In the genomic region with DNA sequence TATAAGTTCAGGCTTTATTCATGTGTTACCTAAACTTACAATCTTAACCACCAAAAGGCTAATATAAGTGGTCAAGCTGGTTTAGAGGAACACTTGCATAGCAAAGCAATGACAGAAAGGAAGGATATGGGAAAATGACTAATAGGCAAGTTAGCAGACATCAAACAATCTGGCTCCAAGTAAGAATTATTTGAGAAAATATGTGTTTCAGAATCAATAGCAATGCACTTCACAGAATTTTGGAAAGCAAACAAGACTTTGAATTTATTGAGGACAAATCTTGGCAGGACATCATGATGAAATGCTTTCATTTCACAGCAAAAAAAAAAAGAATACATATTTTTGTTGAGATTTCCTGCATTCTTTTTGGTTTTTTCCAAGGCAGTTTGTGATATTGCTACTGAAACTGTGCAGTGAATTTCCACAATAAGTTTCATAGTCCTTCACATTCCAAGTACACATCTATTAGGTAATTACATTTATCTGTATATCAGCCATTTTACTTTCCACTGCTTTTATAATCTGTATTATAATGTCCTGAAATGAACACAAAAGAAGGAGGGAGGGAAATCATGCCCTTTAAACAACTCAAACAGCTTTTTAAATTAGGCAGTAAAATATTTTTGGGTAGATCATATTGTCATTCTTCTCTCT, we compare ENCODE assay signal across 11 cellular contexts.
DNase-seq lines count a peak whose midpoint lies in the region; ATAC-seq and TF ChIP-seq lines count a peak whose summit lies in the region.
"Had no signal": no experiment of that assay in that cellular context is flagged by ENCODE, and none has a peak within 500 bp of the region (broad histone marks: within the 10 kb centered on the region; RNA-seq: fewer than 3 reads in every experiment).

No MANE protein-coding gene starts in this region.

- H2BK12ac ChIP-seq in mesenchymal stem cell (ENCODE audit: low read length in 2 of 2), result no peak overlapping the region

- H3K4ac ChIP-seq in mesenchymal stem cell (ENCODE audit: low read depth in 1 of 2, low read length in 2 of 2), result no peak overlapping the region

- H3K79me1 ChIP-seq in mesenchymal stem cell (replicated peaks; ENCODE audit: low read length, poor library complexity, severe bottlenecking), result no peaks in the 10 kb centered on the region

- no peak overlapping the region for H3K14ac ChIP-seq in mesenchymal stem cell (ENCODE audit: low read length in 2 of 2)

- H2BK15ac ChIP-seq in mesenchymal stem cell (ENCODE audit: low read depth, poor library complexity, severe bottlenecking), result no peak overlapping the region

- H3K27ac Mint-ChIP-seq in chondrocyte (ENCODE audit: unreplicated experiment), result peak overlapping the region; percentile 52
- no peak overlapping the region for H3K27ac Mint-ChIP-seq in stimulated activated naive B cell treated with anti-CD40 and anti-IgM and Interleukin-4, amounts not matched to agents 10 μg/mL and 1 μg/mL and 100 μg/mL, for 72 hours
- H3K27ac Mint-ChIP-seq in T-helper 2 cell treated with Interferon-gamma antibody and Interleukin-4, amounts not matched to agents 5 μg/mL and 100 μg/mL, for 36 hours, result no peak overlapping the region
- H3K27ac Mint-ChIP-seq: CD4-positive, alpha-beta T cell had no signal

- no peak overlapping the region for H4K91ac ChIP-seq in mesenchymal stem cell (ENCODE audit: low read length)

- no peak overlapping the region for H3K18ac ChIP-seq in mesenchymal stem cell (ENCODE audit: low read depth in 1 of 2, low read length in 2 of 2)

- peaks cover 39% of the 10 kb centered on the region for H3K4me1 Mint-ChIP-seq in chondrocyte (ENCODE audit: low read depth)
- no peaks in the 10 kb centered on the region for H3K4me1 Mint-ChIP-seq in stimulated activated naive B cell treated with anti-CD40 and anti-IgM and Interleukin-4, amounts not matched to agents 10 μg/mL and 1 μg/mL and 100 μg/mL, for 72 hours
- no peaks in the 10 kb centered on the region for H3K4me1 Mint-ChIP-seq in T-helper 2 cell treated with Interferon-gamma antibody and Interleukin-4, amounts not matched to agents 5 μg/mL and 100 μg/mL, for 36 hours (ENCODE audit: low read depth)

- H3K27me3 Mint-ChIP-seq in chondrocyte (ENCODE audit: low read depth), result no peaks in the 10 kb centered on the region
- H3K27me3 Mint-ChIP-seq in stimulated activated naive B cell treated with anti-CD40 and anti-IgM and Interleukin-4, amounts not matched to agents 10 μg/mL and 1 μg/mL and 100 μg/mL, for 72 hours, result no peaks in the 10 kb centered on the region
- H3K27me3 Mint-ChIP-seq in T-helper 2 cell treated with Interferon-gamma antibody and Interleukin-4, amounts not matched to agents 5 μg/mL and 100 μg/mL, for 36 hours (ENCODE audit: low read depth), result no peaks in the 10 kb centered on the region
- H3K27me3 Mint-ChIP-seq: CD4-positive, alpha-beta T cell had no signal

- H3K9ac ChIP-seq in mesenchymal stem cell (ENCODE audit: low read length), result peak overlapping the region; percentile 61

- peaks cover 5% of the 10 kb centered on the region for H3K4me1 ChIP-seq in mesenchymal stem cell (ENCODE audit: control insufficient read depth, insufficient read depth, low read depth, low read length)

- no peak overlapping the region for H3K23ac ChIP-seq in mesenchymal stem cell (ENCODE audit: low read length in 2 of 2)

- no peaks in the 10 kb centered on the region for H3K36me3 Mint-ChIP-seq in chondrocyte (ENCODE audit: low read depth)
- H3K36me3 Mint-ChIP-seq in stimulated activated naive B cell treated with anti-CD40 and anti-IgM and Interleukin-4, amounts not matched to agents 10 μg/mL and 1 μg/mL and 100 μg/mL, for 72 hours, result no peaks in the 10 kb centered on the region
- H3K36me3 Mint-ChIP-seq in T-helper 2 cell treated with Interferon-gamma antibody and Interleukin-4, amounts not matched to agents 5 μg/mL and 100 μg/mL, for 36 hours (ENCODE audit: low read depth), result no peaks in the 10 kb centered on the region

- H4K8ac ChIP-seq in mesenchymal stem cell (ENCODE audit: low read length), result no peak overlapping the region

- no peaks in the 10 kb centered on the region for H3K9me3 ChIP-seq in mesenchymal stem cell (ENCODE audit: control insufficient read depth, low read length)

- no peak for ATAC-seq in stimulated activated naive B cell treated with anti-CD40 and anti-IgM and Interleukin-4, amounts not matched to agents 10 μg/mL and 1 μg/mL and 100 μg/mL, for 72 hours (replicated peaks)

- no peaks in the 10 kb centered on the region for H3K27me3 ChIP-seq in mesenchymal stem cell (ENCODE audit: control insufficient read depth in 1 of 2, insufficient read depth in 1 of 2, low read length in 2 of 2)

- no peaks in the 10 kb centered on the region for H3K36me3 ChIP-seq in mesenchymal stem cell (ENCODE audit: control insufficient read depth in 1 of 2, insufficient read depth in 2 of 2, low read depth in 1 of 2, low read length in 2 of 2)

- no peak overlapping the region for H2AFZ ChIP-seq in mesenchymal stem cell (ENCODE audit: low read depth, low read length)

- peak overlapping the region; percentile 66 for H3K27ac ChIP-seq in mesenchymal stem cell (ENCODE audit: low read length, poor library complexity, severe bottlenecking)

- no peak for TF ChIP-seq CTCF in chondrocyte (IDR thresholded peaks at IDR 0.05)

- no peak overlapping the region for H2BK5ac ChIP-seq in mesenchymal stem cell (ENCODE audit: low read depth, low read length, poor library complexity, severe bottlenecking)

- H3K9me3 Mint-ChIP-seq in chondrocyte (ENCODE audit: low read depth), result no peaks in the 10 kb centered on the region
- H3K9me3 Mint-ChIP-seq in stimulated activated naive B cell treated with anti-CD40 and anti-IgM and Interleukin-4, amounts not matched to agents 10 μg/mL and 1 μg/mL and 100 μg/mL, for 72 hours, result peaks cover 3 to 7% of the 10 kb centered on the region in 2 donors
- H3K9me3 Mint-ChIP-seq in T-helper 2 cell treated with Interferon-gamma antibody and Interleukin-4, amounts not matched to agents 5 μg/mL and 100 μg/mL, for 36 hours, result no peaks in the 10 kb centered on the region
- H3K9me3 Mint-ChIP-seq: CD4-positive, alpha-beta T cell had no signal

- no peak overlapping the region for H3K4me3 Mint-ChIP-seq in chondrocyte (ENCODE audit: unreplicated experiment)
- no peak overlapping the region for H3K4me3 Mint-ChIP-seq in stimulated activated naive B cell treated with anti-CD40 and anti-IgM and Interleukin-4, amounts not matched to agents 10 μg/mL and 1 μg/mL and 100 μg/mL, for 72 hours
- H3K4me3 Mint-ChIP-seq in T-helper 2 cell treated with Interferon-gamma antibody and Interleukin-4, amounts not matched to agents 5 μg/mL and 100 μg/mL, for 36 hours, result no peak overlapping the region
- H3K4me3 Mint-ChIP-seq: CD4-positive, alpha-beta T cell had no signal

- DNase-seq in AG08395 (ENCODE audit: low spot score) (peak; percentile 65), LHCN-M2 (ENCODE audit: low read depth) (peak; percentile 90), chondrocyte (ENCODE audit: low spot score) (no peak), mesenchymal stem cell (peak; percentile 83), NCI-H1930 (lab: John Stamatoyannopoulos, UW) (no peak), ureter (ENCODE audit: low spot score) (no peak)
- no peak for DNase-seq in stimulated activated naive B cell treated with anti-CD40 and anti-IgM and Interleukin-4, amounts not matched to agents 10 μg/mL and 1 μg/mL and 100 μg/mL, for 72 hours
- DNase-seq in T-helper 2 cell treated with Interferon-gamma antibody and Interleukin-4, amounts not matched to agents 5 μg/mL and 100 μg/mL, for 36 hours (ENCODE audit: low spot score), result no peak
- DNase-seq: CD4-positive, alpha-beta T cell; NCI-H1417 treated with DMSO at 0.1 percent for 48 hours; Right ventricle myocardium superior had no signal

- no peak overlapping the region for H2AK5ac ChIP-seq in mesenchymal stem cell (ENCODE audit: low read length, severe bottlenecking)

- no peak overlapping the region for H3K4me2 ChIP-seq in mesenchymal stem cell (ENCODE audit: low read length, poor library complexity, severe bottlenecking)

- no peak overlapping the region for H3K4me3 ChIP-seq in mesenchymal stem cell (ENCODE audit: insufficient read depth in 1 of 2, low read depth in 1 of 2, low read length in 2 of 2)

- no peak overlapping the region for H2BK120ac ChIP-seq in mesenchymal stem cell (ENCODE audit: low read depth, low read length)

Comparison
In these comparisons a context has a peak if more than half of its experiments do, and no peak if none do; other contexts are left out.
1. DNase-seq: peak in AG08395 (single experiment), LHCN-M2 (single experiment) and mesenchymal stem cell (single experiment); none in chondrocyte (single experiment), stimulated activated naive B cell treated with anti-CD40 and anti-IgM and Interleukin-4, amounts not matched to agents 10 μg/mL and 1 μg/mL and 100 μg/mL, for 72 hours (single experiment), T-helper 2 cell treated with Interferon-gamma antibody and Interleukin-4, amounts not matched to agents 5 μg/mL and 100 μg/mL, for 36 hours (single experiment), NCI-H1930 (0 of 2) and ureter (single experiment).